Comparison of ENCODE assay signal across 31 cellular contexts in genomic region chr13:44506719-44507118, GRCh38.
"Had no signal": no experiment of that assay in that cellular context is flagged by ENCODE, and none has a peak within 500 bp of the region (broad histone marks: within the 10 kb centered on the region; RNA-seq: fewer than 3 reads in every experiment).

No MANE protein-coding gene starts in this region.

- H3K4me1 ChIP-seq: adrenal gland, body of pancreas, breast epithelium, SJCRH30 had no signal

- H3K4me3 Mint-ChIP-seq: activated CD4-positive, alpha-beta T cell treated with anti-CD3 and anti-CD28 coated beads for 36 hours; activated CD4-positive, alpha-beta T cell treated with anti-CD3 and anti-CD28 coated beads, Interleukin-2, amount 10 ng/mL, durations not matched to agents 7 days and 5 days; activated CD8-positive, alpha-beta T cell treated with anti-CD3 and anti-CD28 coated beads, Interleukin-2, amount 10 ng/mL, durations not matched to agents 7 days and 5 days; activated naive CD4-positive, alpha-beta T cell treated with anti-CD3 and anti-CD28 coated beads, Interleukin-2, amount 50 U/mL, for 24 hours; activated naive CD8-positive, alpha-beta T cell treated with anti-CD3 and anti-CD28 coated beads, Interleukin-2, amount 10 ng/mL, durations not matched to agents 7 days and 5 days; activated T-cell treated with anti-CD3 and anti-CD28 coated beads, Interleukin-2, amount 50 U/mL, for 24 hours had no signal

- H3K27me3 Mint-ChIP-seq: activated CD4-positive, alpha-beta T cell treated with anti-CD3 and anti-CD28 coated beads for 36 hours; activated CD4-positive, alpha-beta T cell treated with anti-CD3 and anti-CD28 coated beads, Interleukin-2, amount 10 ng/mL, durations not matched to agents 7 days and 5 days; activated naive CD4-positive, alpha-beta T cell treated with anti-CD3 and anti-CD28 coated beads, Interleukin-2, amount 50 U/mL, for 24 hours; activated naive CD8-positive, alpha-beta T cell treated with anti-CD3 and anti-CD28 coated beads, Interleukin-2, amount 10 ng/mL, durations not matched to agents 7 days and 5 days; activated T-cell treated with anti-CD3 and anti-CD28 coated beads, Interleukin-2, amount 50 U/mL, for 24 hours had no signal

- H3K9me3 Mint-ChIP-seq: activated CD4-positive, alpha-beta T cell treated with anti-CD3 and anti-CD28 coated beads, Interleukin-2, amount 10 ng/mL, durations not matched to agents 7 days and 5 days; activated naive CD4-positive, alpha-beta T cell treated with anti-CD3 and anti-CD28 coated beads, Interleukin-2, amount 50 U/mL, for 24 hours; activated naive CD8-positive, alpha-beta T cell treated with anti-CD3 and anti-CD28 coated beads, Interleukin-2, amount 10 ng/mL, durations not matched to agents 7 days and 5 days; activated T-cell treated with anti-CD3 and anti-CD28 coated beads, Interleukin-2, amount 50 U/mL, for 24 hours; activated T-helper 2 cell treated with anti-CD3 and anti-CD28 coated beads, Interferon-gamma antibody, Interleukin-2, Interleukin-4, amounts not matched to agents 10 μg/mL and 5 μg/mL and 100 μg/mL, durations not matched to agents 14 hours and 24 hours and 36 hours had no signal

- H3K9me3 ChIP-seq: adrenal gland, body of pancreas, breast epithelium, MG63, SJCRH30 had no signal

- H3K27ac ChIP-seq: adrenal gland, body of pancreas, breast epithelium, SJCRH30, SK-N-MC had no signal

- DNase-seq: activated CD4-positive, alpha-beta T cell treated with anti-CD3 and anti-CD28 coated beads for 36 hours; activated CD4-positive, alpha-beta T cell treated with anti-CD3 and anti-CD28 coated beads, Interleukin-2, amount 10 ng/mL, durations not matched to agents 7 days and 5 days; activated CD4-positive, alpha-beta T cell treated with anti-CD3 and anti-CD28 coated beads, Interleukin-2, amount 50 U/mL, for 48 hours; activated CD8-positive, alpha-beta T cell treated with anti-CD3 and anti-CD28 coated beads, Interleukin-2, amount 10 ng/mL, durations not matched to agents 7 days and 5 days; activated gamma-delta T cell; activated naive CD4-positive, alpha-beta T cell treated with Interleukin-2 at 50 U/mL for 16 hours; activated naive CD8-positive, alpha-beta T cell treated with anti-CD3 and anti-CD28 coated beads, Interleukin-2, amount 10 ng/mL, durations not matched to agents 7 days and 5 days; activated T-cell treated with anti-CD3 and anti-CD28 coated beads, Interleukin-2, amount 50 U/mL, for 24 hours; adrenal gland; body of pancreas; Kasumi-1; KG1; MG63; NCI-H1048; NCI-H1105 treated with DMSO at 0.1 percent for 48 hours; NCI-H1436; NCI-H187; NCI-H2081; NCI-H2171 treated with DMSO at 0.1 percent for 48 hours; NCI-H2227 treated with DMSO at 0.1 percent for 48 hours; NCI-H446; NCI-H510A treated with DMSO at 0.1 percent for 48 hours; NCI-H526 treated with DMSO at 0.1 percent for 48 hours; NCI-H82; SHP77; SJCRH30; T1000 had no signal

- H3K27me3 ChIP-seq: adrenal gland, body of pancreas, breast epithelium, MG63, SJCRH30 had no signal

- H3K4me1 Mint-ChIP-seq: activated CD4-positive, alpha-beta T cell treated with anti-CD3 and anti-CD28 coated beads for 36 hours; activated CD4-positive, alpha-beta T cell treated with anti-CD3 and anti-CD28 coated beads, Interleukin-2, amount 10 ng/mL, durations not matched to agents 7 days and 5 days; activated naive CD4-positive, alpha-beta T cell treated with anti-CD3 and anti-CD28 coated beads, Interleukin-2, amount 50 U/mL, for 24 hours; activated naive CD8-positive, alpha-beta T cell treated with anti-CD3 and anti-CD28 coated beads, Interleukin-2, amount 10 ng/mL, durations not matched to agents 7 days and 5 days had no signal

- H3K27ac Mint-ChIP-seq: activated CD4-positive, alpha-beta T cell treated with anti-CD3 and anti-CD28 coated beads for 36 hours; activated CD4-positive, alpha-beta T cell treated with anti-CD3 and anti-CD28 coated beads, Interleukin-2, amount 10 ng/mL, durations not matched to agents 7 days and 5 days; activated CD8-positive, alpha-beta T cell treated with anti-CD3 and anti-CD28 coated beads, Interleukin-2, amount 10 ng/mL, durations not matched to agents 7 days and 5 days; activated naive CD4-positive, alpha-beta T cell treated with anti-CD3 and anti-CD28 coated beads, Interleukin-2, amount 50 U/mL, for 24 hours; activated naive CD8-positive, alpha-beta T cell treated with anti-CD3 and anti-CD28 coated beads, Interleukin-2, amount 10 ng/mL, durations not matched to agents 7 days and 5 days; activated T-cell treated with anti-CD3 and anti-CD28 coated beads, Interleukin-2, amount 50 U/mL, for 24 hours; activated T-helper 2 cell treated with anti-CD3 and anti-CD28 coated beads, Interferon-gamma antibody, Interleukin-2, Interleukin-4, amounts not matched to agents 10 μg/mL and 5 μg/mL and 100 μg/mL, durations not matched to agents 14 hours and 24 hours and 36 hours had no signal

- H3K4me3 ChIP-seq: adrenal gland, body of pancreas, breast epithelium, MG63, SJCRH30, SK-N-MC had no signal
